In the genomic region with DNA sequence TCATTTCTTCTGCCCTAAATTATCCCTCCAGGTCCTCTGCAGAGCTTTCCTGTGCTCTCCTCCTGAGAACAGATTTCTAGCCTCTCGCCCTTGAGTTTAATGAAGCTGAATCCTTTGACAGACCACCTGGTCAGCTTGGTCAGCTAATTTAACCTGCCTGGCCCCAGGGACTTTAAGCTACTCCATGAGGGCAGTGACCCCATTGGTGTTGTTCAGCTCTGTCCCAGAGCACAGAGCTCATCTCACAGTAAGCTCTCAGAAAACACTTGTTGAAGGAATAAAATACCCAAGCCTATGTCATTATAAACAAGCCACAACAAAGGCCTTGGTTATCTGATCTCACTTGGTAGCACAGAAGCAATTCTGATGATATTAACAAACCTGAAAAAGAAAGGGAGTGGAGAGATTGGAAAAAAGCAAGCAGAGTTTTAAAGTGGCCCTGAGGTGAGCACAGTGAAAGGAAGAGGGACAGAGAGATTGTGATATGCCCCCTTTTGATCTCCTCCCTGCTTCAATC, we compare ENCODE assay signal across 26 cellular contexts. TPM values are rescaled to one million over a fixed set of nuclear protein-coding genes. Genes with fewer than 3 reads are reported as not detected.
"Had no signal": no experiment of that assay in that cellular context is flagged by ENCODE, and none has a peak within 500 bp of the region (broad histone marks: within the 10 kb centered on the region; RNA-seq: fewer than 3 reads in every experiment).

No MANE protein-coding gene starts in this region.

- H3K27ac Mint-ChIP-seq: activated CD4-positive, alpha-beta memory T cell treated with anti-CD3 and anti-CD28 coated beads, Interleukin-2, amount 10 ng/mL, durations not matched to agents 7 days and 5 days; activated CD4-positive, alpha-beta T cell treated with anti-CD3 and anti-CD28 coated beads, Interleukin-2, amount 10 ng/mL, durations not matched to agents 24 days and 14 days; activated naive CD8-positive, alpha-beta T cell treated with anti-CD3 and anti-CD28 coated beads, Interleukin-2, amount 10 ng/mL, durations not matched to agents 7 days and 5 days; activated T-helper 2 cell treated with anti-CD3 and anti-CD28 coated beads, Interferon-gamma antibody, Interleukin-2, Interleukin-4, amounts not matched to agents 10 μg/mL and 5 μg/mL and 100 μg/mL, durations not matched to agents 14 hours and 24 hours and 36 hours; effector memory CD8-positive, alpha-beta T cell; immature natural killer cell; natural killer cell treated with Interleukin-12 subunit alpha and Interleukin-12 subunit beta and Interleukin-15 and Interleukin-18, amount 100 ng/mL, for 72 hours; T-helper 1 cell treated with Interleukin-12 subunit alpha and Interleukin-12 subunit beta and Interleukin-4 antibody, amounts not matched to agents 30 μg/mL and 1 μg/mL, for 36 hours; type B pancreatic cell had no signal

- H3K27me3 ChIP-seq: breast epithelium, colonic mucosa, dorsolateral prefrontal cortex, hepatocyte, right lobe of liver, testis had no signal

- H3K27ac ChIP-seq: breast epithelium, colonic mucosa, dorsolateral prefrontal cortex, hepatocyte, neutrophil, right lobe of liver, testis, VCaP had no signal

- DNase-seq: activated CD4-positive, alpha-beta memory T cell treated with anti-CD3 and anti-CD28 coated beads, Interleukin-2, amount 10 ng/mL, durations not matched to agents 7 days and 5 days; activated CD4-positive, alpha-beta T cell treated with anti-CD3 and anti-CD28 coated beads, Interleukin-2, amount 10 ng/mL, durations not matched to agents 24 days and 14 days; activated naive CD4-positive, alpha-beta T cell; activated naive CD8-positive, alpha-beta T cell treated with anti-CD3 and anti-CD28 coated beads, Interleukin-2, amount 10 ng/mL, durations not matched to agents 7 days and 5 days; amniotic stem cell; colonic mucosa; dorsolateral prefrontal cortex; effector memory CD8-positive, alpha-beta T cell; foreskin melanocyte; immature natural killer cell; midbrain; right lobe of liver; small intestine; stimulated activated naive CD4-positive, alpha-beta T cell; testis had no signal

- H3K9me3 ChIP-seq: breast epithelium, colonic mucosa, neutrophil, right lobe of liver, testis had no signal

- H3K4me3 ChIP-seq: breast epithelium, colonic mucosa, dorsolateral prefrontal cortex, hepatocyte, right lobe of liver, testis had no signal

- H3K4me1 Mint-ChIP-seq: central memory CD8-positive, alpha-beta T cell; immature natural killer cell had no signal

- H3K4me3 Mint-ChIP-seq: activated CD4-positive, alpha-beta memory T cell treated with anti-CD3 and anti-CD28 coated beads, Interleukin-2, amount 10 ng/mL, durations not matched to agents 7 days and 5 days; activated CD4-positive, alpha-beta T cell treated with anti-CD3 and anti-CD28 coated beads, Interleukin-2, amount 10 ng/mL, durations not matched to agents 24 days and 14 days; activated naive CD8-positive, alpha-beta T cell treated with anti-CD3 and anti-CD28 coated beads, Interleukin-2, amount 10 ng/mL, durations not matched to agents 7 days and 5 days; central memory CD8-positive, alpha-beta T cell; effector memory CD8-positive, alpha-beta T cell; immature natural killer cell; natural killer cell treated with Interleukin-12 subunit alpha and Interleukin-12 subunit beta and Interleukin-15 and Interleukin-18, amount 100 ng/mL, for 72 hours; T-helper 1 cell treated with Interleukin-12 subunit alpha and Interleukin-12 subunit beta and Interleukin-4 antibody, amounts not matched to agents 30 μg/mL and 1 μg/mL, for 36 hours; type B pancreatic cell had no signal

- H3K4me1 ChIP-seq: breast epithelium, colonic mucosa, right lobe of liver had no signal

- H3K36me3 ChIP-seq: breast epithelium, colonic mucosa, neutrophil, right lobe of liver had no signal

- H3K27me3 Mint-ChIP-seq: activated CD4-positive, alpha-beta memory T cell treated with anti-CD3 and anti-CD28 coated beads, Interleukin-2, amount 10 ng/mL, durations not matched to agents 7 days and 5 days; activated CD4-positive, alpha-beta T cell treated with anti-CD3 and anti-CD28 coated beads, Interleukin-2, amount 10 ng/mL, durations not matched to agents 24 days and 14 days; activated naive CD8-positive, alpha-beta T cell treated with anti-CD3 and anti-CD28 coated beads, Interleukin-2, amount 10 ng/mL, durations not matched to agents 7 days and 5 days had no signal

- H3K9me3 Mint-ChIP-seq: activated CD4-positive, alpha-beta memory T cell treated with anti-CD3 and anti-CD28 coated beads, Interleukin-2, amount 10 ng/mL, durations not matched to agents 7 days and 5 days; activated CD4-positive, alpha-beta T cell treated with anti-CD3 and anti-CD28 coated beads, Interleukin-2, amount 10 ng/mL, durations not matched to agents 24 days and 14 days; activated naive CD8-positive, alpha-beta T cell treated with anti-CD3 and anti-CD28 coated beads, Interleukin-2, amount 10 ng/mL, durations not matched to agents 7 days and 5 days; activated T-helper 2 cell treated with anti-CD3 and anti-CD28 coated beads, Interferon-gamma antibody, Interleukin-2, Interleukin-4, amounts not matched to agents 10 μg/mL and 5 μg/mL and 100 μg/mL, durations not matched to agents 14 hours and 24 hours and 36 hours; central memory CD8-positive, alpha-beta T cell; effector memory CD8-positive, alpha-beta T cell; immature natural killer cell; natural killer cell treated with Interleukin-12 subunit alpha and Interleukin-12 subunit beta and Interleukin-15 and Interleukin-18, amount 100 ng/mL, for 72 hours; T-helper 1 cell treated with Interleukin-12 subunit alpha and Interleukin-12 subunit beta and Interleukin-4 antibody, amounts not matched to agents 30 μg/mL and 1 μg/mL, for 36 hours; type B pancreatic cell had no signal

- H3K36me3 Mint-ChIP-seq: activated naive CD8-positive, alpha-beta T cell treated with anti-CD3 and anti-CD28 coated beads, Interleukin-2, amount 10 ng/mL, durations not matched to agents 7 days and 5 days; immature natural killer cell; natural killer cell treated with Interleukin-12 subunit alpha and Interleukin-12 subunit beta and Interleukin-15 and Interleukin-18, amount 100 ng/mL, for 72 hours; type B pancreatic cell had no signal

- ATAC-seq: activated CD4-positive, CD25-positive, alpha-beta regulatory T cell treated with anti-CD3 and anti-CD28 coated beads, Interleukin-2, amount 50 U/mL, for 24 hours; effector memory CD8-positive, alpha-beta T cell; esophagus mucosa; right lobe of liver had no signal

RNA-seq across cellular contexts. Expression of a gene that starts 24.4 kb away (rescaled TPM):
- polyA plus RNA-seq: hepatocyte, immature natural killer cell had no signal
